In genomic region chr7:75367282-75367681, GRCh38 we compare ENCODE assay signal across 1 cellular context. TPM values are rescaled to one million over a fixed set of nuclear protein-coding genes. Genes with fewer than 3 reads are reported as not detected.
"Had no signal": no experiment of that assay in that cellular context is flagged by ENCODE, and none has a peak within 500 bp of the region (broad histone marks: within the 10 kb centered on the region; RNA-seq: fewer than 3 reads in every experiment).

No MANE protein-coding gene starts in this region.

RNA-seq across cellular contexts. Expression of gene TRIM73, which starts 28.1 kb away (rescaled TPM):
- total RNA-seq: kidney epithelial cell had no signal
